Comparison of ENCODE assay signal across 1 cellular context in genomic region chr12:4446335-4446734, GRCh38.
TF ChIP-seq lines count a peak whose summit lies in the region.

No MANE protein-coding gene starts in this region.

TF ChIP-seq in HepG2, 621 proteins besides CTCF, POLR2A, EP300 and RAD21:
- TF ChIP-seq KIAA2018 (CRISPR knock-in tag; IDR thresholded peaks at IDR 0.05; ENCODE audit: borderline replicate concordance): no peak
- TF ChIP-seq ZNF629 (CRISPR knock-in tag; conservative IDR thresholded peaks at IDR 0.05): 0 out of 2 replicates have a peak, but pooled peaks have one; percentile 23
